ENCODE assay signal across 10 cellular contexts in the genomic region with DNA sequence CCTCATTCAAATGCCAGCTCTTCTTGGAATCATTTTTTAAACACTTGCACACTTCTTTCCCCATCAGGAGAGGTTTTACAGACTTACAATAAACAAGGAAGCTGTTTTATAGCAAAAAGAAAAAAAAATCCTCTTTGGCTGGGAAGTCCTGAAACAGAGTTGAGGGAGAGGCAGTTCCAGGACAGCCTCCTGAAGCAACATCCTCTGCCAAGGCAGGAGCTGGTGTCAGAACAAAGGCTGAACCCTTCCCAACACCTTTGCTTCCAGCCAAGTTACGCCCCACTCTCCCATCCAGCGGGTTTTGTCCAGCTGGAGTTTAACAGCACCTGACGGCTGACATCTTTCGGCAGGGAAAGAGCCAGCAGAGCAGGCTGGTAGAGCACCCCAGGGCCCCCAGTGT.
"Had no signal": no experiment of that assay in that cellular context is flagged by ENCODE, and none has a peak within 500 bp of the region (broad histone marks: within the 10 kb centered on the region; RNA-seq: fewer than 3 reads in every experiment).

No MANE protein-coding gene starts in this region.

- H3K4me1 ChIP-seq: ascending aorta, right lobe of liver, spleen had no signal

- H3K27me3 ChIP-seq: right lobe of liver, upper lobe of left lung had no signal

- H3K9me3 ChIP-seq: ascending aorta, right lobe of liver, spleen, suprapubic skin, upper lobe of left lung had no signal

- H3K36me3 ChIP-seq: ascending aorta, right lobe of liver, spleen, suprapubic skin, upper lobe of left lung had no signal

- H3K27ac ChIP-seq: ascending aorta, right lobe of liver, spleen, suprapubic skin had no signal

- H3K4me3 ChIP-seq: ascending aorta, right lobe of liver, spleen, suprapubic skin, upper lobe of left lung had no signal

- DNase-seq: activated CD4-positive, alpha-beta T cell treated with anti-CD3 and anti-CD28 coated beads, Interleukin-2, amount 50 U/mL, for 48 hours; activated CD4-positive, CD25-positive, alpha-beta regulatory T cell treated with anti-CD3 and anti-CD28 coated beads, Interleukin-2, amount 50 U/mL, for 72 hours; activated naive CD4-positive, alpha-beta T cell; kidney; right lobe of liver; spleen; stimulated activated CD4-positive, alpha-beta T cell treated with anti-CD3 and anti-CD28 coated beads, Interleukin-1b, Interleukin-23, amount 100 ng/mL, for 48 hours had no signal
